7 cellular contexts compared by ENCODE assay signal in genomic region chr20:34703061-34703572, GRCh38. TPM values are rescaled to one million over a fixed set of nuclear protein-coding genes. Genes with fewer than 3 reads are reported as not detected.
DNase-seq lines count a peak whose midpoint lies in the region; ATAC-seq and TF ChIP-seq lines count a peak whose summit lies in the region.

No MANE protein-coding gene starts in this region.

- intact Hi-C loops in activated CD8-positive, alpha-beta T cell treated with anti-CD3 and anti-CD28 coated beads for 36 hours (cut with micrococcal nuclease): no loop called here

- peaks cover 11% of the 10 kb centered on the region for H3K4me1 Mint-ChIP-seq in activated CD8-positive, alpha-beta T cell treated with anti-CD3 and anti-CD28 coated beads for 36 hours (ENCODE audit: low read depth)
- peaks cover 32% of the 10 kb centered on the region for H3K4me1 Mint-ChIP-seq in stimulated activated memory B cell treated with anti-CD40 and anti-IgM and Interleukin-4, amounts not matched to agents 10 μg/mL and 1 μg/mL and 100 μg/mL, for 72 hours

- H3K36me3 Mint-ChIP-seq in activated CD8-positive, alpha-beta T cell treated with anti-CD3 and anti-CD28 coated beads for 36 hours (ENCODE audit: low read depth): no peaks in the 10 kb centered on the region
- H3K36me3 Mint-ChIP-seq in stimulated activated memory B cell treated with anti-CD40 and anti-IgM and Interleukin-4, amounts not matched to agents 10 μg/mL and 1 μg/mL and 100 μg/mL, for 72 hours: no peaks in the 10 kb centered on the region

- CTCF ChIA-PET in activated CD8-positive, alpha-beta T cell treated with anti-CD3 and anti-CD28 coated beads for 36 hours (lab: Charles Lee): interaction anchor here (0.8 to 2.7 kb wide), 4 partner anchors 67 to 390 kb away, joined by 3 to 8 read pairs (median 4); no protein-coding TSS in a partner anchor

- H3K27me3 Mint-ChIP-seq in activated CD8-positive, alpha-beta T cell treated with anti-CD3 and anti-CD28 coated beads for 36 hours: peaks cover 7% of the 10 kb centered on the region
- H3K27me3 Mint-ChIP-seq in stimulated activated memory B cell treated with anti-CD40 and anti-IgM and Interleukin-4, amounts not matched to agents 10 μg/mL and 1 μg/mL and 100 μg/mL, for 72 hours: peaks cover 17% of the 10 kb centered on the region

- H3K4me3 ChIP-seq in HFF-Myc (replicated peaks; ENCODE audit: low read depth, low read length) (peak overlapping the region; percentile 56), iPS-11a (ENCODE audit: low read depth, low read length) (peak overlapping the region; percentile 72)

- no peak for DNase-seq in HFF-Myc (ENCODE audit: extremely low read depth, low read depth)
- no peak for DNase-seq in activated CD8-positive, alpha-beta T cell treated with anti-CD3 and anti-CD28 coated beads for 36 hours

- peak overlapping the region; percentile 81 for H3K4me3 Mint-ChIP-seq in activated CD8-positive, alpha-beta T cell treated with anti-CD3 and anti-CD28 coated beads for 36 hours
- peak overlapping the region; percentile 99 for H3K4me3 Mint-ChIP-seq in stimulated activated memory B cell treated with anti-CD40 and anti-IgM and Interleukin-4, amounts not matched to agents 10 μg/mL and 1 μg/mL and 100 μg/mL, for 72 hours

- H3K9me3 Mint-ChIP-seq in activated CD8-positive, alpha-beta T cell treated with anti-CD3 and anti-CD28 coated beads for 36 hours: no peaks in the 10 kb centered on the region
- H3K9me3 Mint-ChIP-seq in stimulated activated memory B cell treated with anti-CD40 and anti-IgM and Interleukin-4, amounts not matched to agents 10 μg/mL and 1 μg/mL and 100 μg/mL, for 72 hours: no peaks in the 10 kb centered on the region

- ATAC-seq in activated CD8-positive, alpha-beta T cell treated with anti-CD3 and anti-CD28 coated beads for 36 hours: no peak
- ATAC-seq in stimulated activated memory B cell treated with anti-CD40 and anti-IgM and Interleukin-4, amounts not matched to agents 10 μg/mL and 1 μg/mL and 100 μg/mL, for 72 hours: no peak
- ATAC-seq in GM21423 (IDR thresholded peaks at IDR 0.05; ENCODE audit: unreplicated experiment) (no peak), HG03039 (IDR thresholded peaks at IDR 0.05; ENCODE audit: unreplicated experiment) (no peak), GM21786 (IDR thresholded peaks at IDR 0.05; ENCODE audit: unreplicated experiment) (no peak)

- H3K27ac Mint-ChIP-seq in activated CD8-positive, alpha-beta T cell treated with anti-CD3 and anti-CD28 coated beads for 36 hours: no peak overlapping the region
- H3K27ac Mint-ChIP-seq in stimulated activated memory B cell treated with anti-CD40 and anti-IgM and Interleukin-4, amounts not matched to agents 10 μg/mL and 1 μg/mL and 100 μg/mL, for 72 hours: peak overlapping the region; percentile 92

- POLR2A ChIA-PET in activated CD8-positive, alpha-beta T cell treated with anti-CD3 and anti-CD28 coated beads for 36 hours (lab: Charles Lee): interaction anchor here (1.0 to 2.1 kb wide), 3 partner anchors 26 to 188 kb away, joined by 3 to 6 read pairs (median 3); partner anchors contain the start of gene PIGU

- no peak for TF ChIP-seq CTCF in HFF-Myc (IDR thresholded peaks at IDR 0.05; ENCODE audit: low read depth, low read length, missing control alignments)
- TF ChIP-seq CTCF in activated CD8-positive, alpha-beta T cell treated with anti-CD3 and anti-CD28 coated beads for 36 hours (IDR thresholded peaks at IDR 0.05): no peak

RNA-seq across cellular contexts. Expression of gene TP53INP2, which starts 1.0 kb away (rescaled TPM):
- total RNA-seq in activated CD8-positive, alpha-beta T cell treated with anti-CD3 and anti-CD28 coated beads for 36 hours: 1 to 10 TPM; 4.0 to 4.6 TPM

RNA-seq across cellular contexts. Expression of gene PIGU, which starts 26.2 kb away (rescaled TPM):
- 10 to 100 TPM; 19.4 to 20.9 TPM for total RNA-seq in activated CD8-positive, alpha-beta T cell treated with anti-CD3 and anti-CD28 coated beads for 36 hours
